1 cellular context compared by ENCODE assay signal in the genomic region with DNA sequence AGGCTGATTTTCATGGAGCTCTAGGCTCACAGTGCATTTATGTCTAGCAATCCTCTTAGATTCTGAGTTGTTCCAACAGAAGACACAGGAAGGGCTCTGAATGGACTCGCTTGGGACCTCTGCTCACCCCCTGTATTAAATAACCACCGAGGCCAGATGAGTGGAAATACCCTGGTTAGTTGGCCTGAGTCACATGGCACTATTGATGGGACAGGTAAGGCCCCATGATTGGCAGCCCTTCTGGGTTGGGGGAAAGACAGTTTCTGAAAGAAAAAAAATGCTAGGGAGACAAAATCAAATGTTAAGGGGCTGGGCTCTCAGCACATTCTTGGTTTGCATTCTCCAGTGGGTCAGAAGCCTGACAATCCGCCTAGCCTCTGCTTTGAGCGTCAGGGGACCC.
TF ChIP-seq lines count a peak whose summit lies in the region.

No MANE protein-coding gene starts in this region.

TF ChIP-seq in GM23338, 12 proteins besides CTCF, POLR2A, EP300 and RAD21:
- TF ChIP-seq, protein P1, sequence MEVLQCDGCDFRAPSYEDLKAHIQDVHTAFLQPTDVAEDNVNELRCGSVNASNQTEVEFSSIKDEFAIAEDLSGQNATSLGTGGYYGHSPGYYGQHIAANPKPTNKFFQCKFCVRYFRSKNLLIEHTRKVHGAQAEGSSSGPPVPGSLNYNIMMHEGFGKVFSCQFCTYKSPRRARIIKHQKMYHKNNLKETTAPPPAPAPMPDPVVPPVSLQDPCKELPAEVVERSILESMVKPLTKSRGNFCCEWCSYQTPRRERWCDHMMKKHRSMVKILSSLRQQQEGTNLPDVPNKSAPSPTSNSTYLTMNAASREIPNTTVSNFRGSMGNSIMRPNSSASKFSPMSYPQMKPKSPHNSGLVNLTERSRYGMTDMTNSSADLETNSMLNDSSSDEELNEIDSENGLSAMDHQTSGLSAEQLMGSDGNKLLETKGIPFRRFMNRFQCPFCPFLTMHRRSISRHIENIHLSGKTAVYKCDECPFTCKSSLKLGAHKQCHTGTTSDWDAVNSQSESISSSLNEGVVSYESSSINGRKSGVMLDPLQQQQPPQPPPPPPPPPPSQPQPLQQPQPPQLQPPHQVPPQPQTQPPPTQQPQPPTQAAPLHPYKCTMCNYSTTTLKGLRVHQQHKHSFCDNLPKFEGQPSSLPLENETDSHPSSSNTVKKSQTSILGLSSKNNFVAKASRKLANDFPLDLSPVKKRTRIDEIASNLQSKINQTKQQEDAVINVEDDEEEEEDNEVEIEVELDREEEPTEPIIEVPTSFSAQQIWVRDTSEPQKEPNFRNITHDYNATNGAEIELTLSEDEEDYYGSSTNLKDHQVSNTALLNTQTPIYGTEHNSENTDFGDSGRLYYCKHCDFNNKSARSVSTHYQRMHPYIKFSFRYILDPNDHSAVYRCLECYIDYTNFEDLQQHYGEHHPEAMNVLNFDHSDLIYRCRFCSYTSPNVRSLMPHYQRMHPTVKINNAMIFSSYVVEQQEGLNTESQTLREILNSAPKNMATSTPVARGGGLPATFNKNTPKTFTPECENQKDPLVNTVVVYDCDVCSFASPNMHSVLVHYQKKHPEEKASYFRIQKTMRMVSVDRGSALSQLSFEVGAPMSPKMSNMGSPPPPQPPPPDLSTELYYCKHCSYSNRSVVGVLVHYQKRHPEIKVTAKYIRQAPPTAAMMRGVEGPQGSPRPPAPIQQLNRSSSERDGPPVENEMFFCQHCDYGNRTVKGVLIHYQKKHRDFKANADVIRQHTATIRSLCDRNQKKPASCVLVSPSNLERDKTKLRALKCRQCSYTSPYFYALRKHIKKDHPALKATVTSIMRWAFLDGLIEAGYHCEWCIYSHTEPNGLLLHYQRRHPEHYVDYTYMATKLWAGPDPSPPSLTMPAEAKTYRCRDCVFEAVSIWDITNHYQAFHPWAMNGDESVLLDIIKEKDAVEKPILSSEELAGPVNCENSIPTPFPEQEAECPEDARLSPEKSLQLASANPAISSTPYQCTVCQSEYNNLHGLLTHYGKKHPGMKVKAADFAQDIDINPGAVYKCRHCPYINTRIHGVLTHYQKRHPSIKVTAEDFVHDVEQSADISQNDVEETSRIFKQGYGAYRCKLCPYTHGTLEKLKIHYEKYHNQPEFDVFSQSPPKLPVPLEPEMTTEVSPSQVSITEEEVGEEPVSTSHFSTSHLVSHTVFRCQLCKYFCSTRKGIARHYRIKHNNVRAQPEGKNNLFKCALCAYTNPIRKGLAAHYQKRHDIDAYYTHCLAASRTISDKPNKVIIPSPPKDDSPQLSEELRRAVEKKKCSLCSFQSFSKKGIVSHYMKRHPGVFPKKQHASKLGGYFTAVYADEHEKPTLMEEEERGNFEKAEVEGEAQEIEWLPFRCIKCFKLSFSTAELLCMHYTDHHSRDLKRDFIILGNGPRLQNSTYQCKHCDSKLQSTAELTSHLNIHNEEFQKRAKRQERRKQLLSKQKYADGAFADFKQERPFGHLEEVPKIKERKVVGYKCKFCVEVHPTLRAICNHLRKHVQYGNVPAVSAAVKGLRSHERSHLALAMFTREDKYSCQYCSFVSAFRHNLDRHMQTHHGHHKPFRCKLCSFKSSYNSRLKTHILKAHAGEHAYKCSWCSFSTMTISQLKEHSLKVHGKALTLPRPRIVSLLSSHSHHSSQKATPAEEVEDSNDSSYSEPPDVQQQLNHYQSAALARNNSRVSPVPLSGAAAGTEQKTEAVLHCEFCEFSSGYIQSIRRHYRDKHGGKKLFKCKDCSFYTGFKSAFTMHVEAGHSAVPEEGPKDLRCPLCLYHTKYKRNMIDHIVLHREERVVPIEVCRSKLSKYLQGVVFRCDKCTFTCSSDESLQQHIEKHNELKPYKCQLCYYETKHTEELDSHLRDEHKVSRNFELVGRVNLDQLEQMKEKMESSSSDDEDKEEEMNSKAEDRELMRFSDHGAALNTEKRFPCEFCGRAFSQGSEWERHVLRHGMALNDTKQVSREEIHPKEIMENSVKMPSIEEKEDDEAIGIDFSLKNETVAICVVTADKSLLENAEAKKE (CRISPR knock-in tag; IDR thresholded peaks at IDR 0.05): no peak
- TF ChIP-seq CREB1 (CRISPR knock-in tag; IDR thresholded peaks at IDR 0.05; ENCODE audit: low read depth) (no peak), JUNB (IDR thresholded peaks at IDR 0.05; ENCODE audit: unreplicated experiment) (no peak), ZNF114 (CRISPR knock-in tag; IDR thresholded peaks at IDR 0.05) (no peak), NANOG (IDR thresholded peaks at IDR 0.05; ENCODE audit: borderline replicate concordance) (no peak), POLR2AphosphoS5 (IDR thresholded peaks at IDR 0.05; ENCODE audit: low read depth) (no peak), ZNF331 (CRISPR knock-in tag; IDR thresholded peaks at IDR 0.05; ENCODE audit: low read depth) (no peak), STAT1 (IDR thresholded peaks at IDR 0.05; ENCODE audit: unreplicated experiment) (no peak), EZH2phosphoT487 (IDR thresholded peaks at IDR 0.05; ENCODE audit: unreplicated experiment) (no peak), EZH2 (IDR thresholded peaks at IDR 0.05; ENCODE audit: low read depth, unreplicated experiment) (no peak)
- TF ChIP-seq, protein P2, sequence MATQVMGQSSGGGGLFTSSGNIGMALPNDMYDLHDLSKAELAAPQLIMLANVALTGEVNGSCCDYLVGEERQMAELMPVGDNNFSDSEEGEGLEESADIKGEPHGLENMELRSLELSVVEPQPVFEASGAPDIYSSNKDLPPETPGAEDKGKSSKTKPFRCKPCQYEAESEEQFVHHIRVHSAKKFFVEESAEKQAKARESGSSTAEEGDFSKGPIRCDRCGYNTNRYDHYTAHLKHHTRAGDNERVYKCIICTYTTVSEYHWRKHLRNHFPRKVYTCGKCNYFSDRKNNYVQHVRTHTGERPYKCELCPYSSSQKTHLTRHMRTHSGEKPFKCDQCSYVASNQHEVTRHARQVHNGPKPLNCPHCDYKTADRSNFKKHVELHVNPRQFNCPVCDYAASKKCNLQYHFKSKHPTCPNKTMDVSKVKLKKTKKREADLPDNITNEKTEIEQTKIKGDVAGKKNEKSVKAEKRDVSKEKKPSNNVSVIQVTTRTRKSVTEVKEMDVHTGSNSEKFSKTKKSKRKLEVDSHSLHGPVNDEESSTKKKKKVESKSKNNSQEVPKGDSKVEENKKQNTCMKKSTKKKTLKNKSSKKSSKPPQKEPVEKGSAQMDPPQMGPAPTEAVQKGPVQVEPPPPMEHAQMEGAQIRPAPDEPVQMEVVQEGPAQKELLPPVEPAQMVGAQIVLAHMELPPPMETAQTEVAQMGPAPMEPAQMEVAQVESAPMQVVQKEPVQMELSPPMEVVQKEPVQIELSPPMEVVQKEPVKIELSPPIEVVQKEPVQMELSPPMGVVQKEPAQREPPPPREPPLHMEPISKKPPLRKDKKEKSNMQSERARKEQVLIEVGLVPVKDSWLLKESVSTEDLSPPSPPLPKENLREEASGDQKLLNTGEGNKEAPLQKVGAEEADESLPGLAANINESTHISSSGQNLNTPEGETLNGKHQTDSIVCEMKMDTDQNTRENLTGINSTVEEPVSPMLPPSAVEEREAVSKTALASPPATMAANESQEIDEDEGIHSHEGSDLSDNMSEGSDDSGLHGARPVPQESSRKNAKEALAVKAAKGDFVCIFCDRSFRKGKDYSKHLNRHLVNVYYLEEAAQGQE (IDR thresholded peaks at IDR 0.05; ENCODE audit: unreplicated experiment): no peak
- TF ChIP-seq, protein P3, sequence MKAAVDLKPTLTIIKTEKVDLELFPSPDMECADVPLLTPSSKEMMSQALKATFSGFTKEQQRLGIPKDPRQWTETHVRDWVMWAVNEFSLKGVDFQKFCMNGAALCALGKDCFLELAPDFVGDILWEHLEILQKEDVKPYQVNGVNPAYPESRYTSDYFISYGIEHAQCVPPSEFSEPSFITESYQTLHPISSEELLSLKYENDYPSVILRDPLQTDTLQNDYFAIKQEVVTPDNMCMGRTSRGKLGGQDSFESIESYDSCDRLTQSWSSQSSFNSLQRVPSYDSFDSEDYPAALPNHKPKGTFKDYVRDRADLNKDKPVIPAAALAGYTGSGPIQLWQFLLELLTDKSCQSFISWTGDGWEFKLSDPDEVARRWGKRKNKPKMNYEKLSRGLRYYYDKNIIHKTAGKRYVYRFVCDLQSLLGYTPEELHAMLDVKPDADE (IDR thresholded peaks at IDR 0.05): no peak
